Comparison of ENCODE assay signal across 13 cellular contexts in genomic region chr3:51559266-51559907, GRCh38. TPM values are rescaled to one million over a fixed set of nuclear protein-coding genes. Genes with fewer than 3 reads are reported as not detected.
DNase-seq lines count a peak whose midpoint lies in the region; TF ChIP-seq lines count a peak whose summit lies in the region.
"Had no signal": no experiment of that assay in that cellular context is flagged by ENCODE, and none has a peak within 500 bp of the region (broad histone marks: within the 10 kb centered on the region; RNA-seq: fewer than 3 reads in every experiment).

No MANE protein-coding gene starts in this region.

- no peaks in the 10 kb centered on the region for H3K4me1 Mint-ChIP-seq in activated CD4-positive, alpha-beta memory T cell treated with anti-CD3 and anti-CD28 coated beads, Interleukin-2, amount 10 ng/mL, durations not matched to agents 7 days and 5 days

- H3K9me3 Mint-ChIP-seq in activated CD4-positive, alpha-beta memory T cell treated with anti-CD3 and anti-CD28 coated beads, Interleukin-2, amount 10 ng/mL, durations not matched to agents 7 days and 5 days, result no peaks in the 10 kb centered on the region
- H3K9me3 Mint-ChIP-seq: activated CD4-positive, alpha-beta T cell treated with anti-CD3 and anti-CD28 coated beads, Interleukin-2, amount 10 ng/mL, durations not matched to agents 24 days and 14 days; activated naive CD8-positive, alpha-beta T cell treated with anti-CD3 and anti-CD28 coated beads, Interleukin-2, amount 10 ng/mL, durations not matched to agents 7 days and 5 days; CD4-positive, alpha-beta memory T cell; GM23338 had no signal

- in situ Hi-C loops in brain microvascular endothelial cell (cut with HindIII; ENCODE audit: low pct_ligation_motif_present, low sequenced_read_pairs), result no loop called here

- H3K27ac ChIP-seq in brain microvascular endothelial cell (no peak overlapping the region), RWPE1 (no peak overlapping the region)

- CTCF ChIA-PET in RWPE1 (lab: Yijun Ruan, JAX), result no interaction called here
- CTCF ChIA-PET in activated CD4-positive, alpha-beta memory T cell treated with anti-CD3 and anti-CD28 coated beads, Interleukin-2, amount 10 ng/mL, durations not matched to agents 7 days and 5 days (lab: Charles Lee), result no interaction called here

- H3K4me3 Mint-ChIP-seq in activated CD4-positive, alpha-beta memory T cell treated with anti-CD3 and anti-CD28 coated beads, Interleukin-2, amount 10 ng/mL, durations not matched to agents 7 days and 5 days, result no peak overlapping the region
- H3K4me3 Mint-ChIP-seq: activated CD4-positive, alpha-beta T cell treated with anti-CD3 and anti-CD28 coated beads, Interleukin-2, amount 10 ng/mL, durations not matched to agents 24 days and 14 days; activated naive CD8-positive, alpha-beta T cell treated with anti-CD3 and anti-CD28 coated beads, Interleukin-2, amount 10 ng/mL, durations not matched to agents 7 days and 5 days; CD4-positive, alpha-beta memory T cell; GM23338 had no signal

- no peaks in the 10 kb centered on the region for H3K27me3 Mint-ChIP-seq in activated CD4-positive, alpha-beta memory T cell treated with anti-CD3 and anti-CD28 coated beads, Interleukin-2, amount 10 ng/mL, durations not matched to agents 7 days and 5 days
- H3K27me3 Mint-ChIP-seq: activated CD4-positive, alpha-beta T cell treated with anti-CD3 and anti-CD28 coated beads, Interleukin-2, amount 10 ng/mL, durations not matched to agents 24 days and 14 days; activated naive CD8-positive, alpha-beta T cell treated with anti-CD3 and anti-CD28 coated beads, Interleukin-2, amount 10 ng/mL, durations not matched to agents 7 days and 5 days; CD4-positive, alpha-beta memory T cell had no signal

- peaks cover 8% of the 10 kb centered on the region for H3K36me3 Mint-ChIP-seq in activated CD4-positive, alpha-beta memory T cell treated with anti-CD3 and anti-CD28 coated beads, Interleukin-2, amount 10 ng/mL, durations not matched to agents 7 days and 5 days (ENCODE audit: low read depth)

- H3K27me3 ChIP-seq in brain microvascular endothelial cell (replicated peaks), result no peaks in the 10 kb centered on the region

- H3K36me3 ChIP-seq in brain microvascular endothelial cell (replicated peaks), result no peaks in the 10 kb centered on the region

- TF ChIP-seq CTCF in brain microvascular endothelial cell (IDR thresholded peaks at IDR 0.05; ENCODE audit: low read depth, low read length, missing control alignments) (no peak), RWPE1 (conservative IDR thresholded peaks at IDR 0.05; ENCODE audit: low read depth) (no peak)

- H3K4me3 ChIP-seq in brain microvascular endothelial cell (ENCODE audit: low read depth, low read length), result no peak overlapping the region
- H3K4me3 ChIP-seq: GM23338 had no signal

- no peak overlapping the region for H3K27ac Mint-ChIP-seq in activated CD4-positive, alpha-beta memory T cell treated with anti-CD3 and anti-CD28 coated beads, Interleukin-2, amount 10 ng/mL, durations not matched to agents 7 days and 5 days
- H3K27ac Mint-ChIP-seq: activated CD4-positive, alpha-beta T cell treated with anti-CD3 and anti-CD28 coated beads, Interleukin-2, amount 10 ng/mL, durations not matched to agents 24 days and 14 days; activated naive CD8-positive, alpha-beta T cell treated with anti-CD3 and anti-CD28 coated beads, Interleukin-2, amount 10 ng/mL, durations not matched to agents 7 days and 5 days had no signal

- POLR2A ChIA-PET in RWPE1 (lab: Yijun Ruan, JAX; ENCODE audit: low non-redundant PET), result no interaction called here
- POLR2A ChIA-PET in activated CD4-positive, alpha-beta memory T cell treated with anti-CD3 and anti-CD28 coated beads, Interleukin-2, amount 10 ng/mL, durations not matched to agents 7 days and 5 days (lab: Charles Lee), result interaction anchor here (1.3 kb wide), 1 partner anchor 20 kb away, joined by 4 read pairs; no protein-coding TSS in a partner anchor

- peak; percentile 47 for DNase-seq in AG20443 (ENCODE audit: low spot score)
- DNase-seq in NCI-H1105 treated with DMSO at 0.1 percent for 48 hours (lab: John Stamatoyannopoulos, UW), result peak; percentile 50
- DNase-seq in brain microvascular endothelial cell, result peak; percentile 60
- DNase-seq in iris pigment epithelial cell (ENCODE audit: low read depth), result peak; percentile 68
- DNase-seq in cortex of kidney (lab: John Stamatoyannopoulos, UW), result no peak
- DNase-seq in RWPE1 (ENCODE audit: low spot score), result no peak
- no peak for DNase-seq in activated CD4-positive, alpha-beta memory T cell treated with anti-CD3 and anti-CD28 coated beads, Interleukin-2, amount 10 ng/mL, durations not matched to agents 7 days and 5 days
- no peak for DNase-seq in RPMI8226
- DNase-seq: activated CD4-positive, alpha-beta T cell treated with anti-CD3 and anti-CD28 coated beads, Interleukin-2, amount 10 ng/mL, durations not matched to agents 24 days and 14 days; activated naive CD8-positive, alpha-beta T cell treated with anti-CD3 and anti-CD28 coated beads, Interleukin-2, amount 10 ng/mL, durations not matched to agents 7 days and 5 days; CD4-positive, alpha-beta memory T cell; NCI-H187 treated with DMSO at 0.1 percent for 48 hours had no signal

RNA-seq across cellular contexts. Expression of gene RAD54L2, which starts 20.9 kb away (rescaled TPM):
- total RNA-seq in activated CD4-positive, alpha-beta memory T cell treated with anti-CD3 and anti-CD28 coated beads, Interleukin-2, amount 10 ng/mL, durations not matched to agents 7 days and 5 days, result 10 to 100 TPM; 30.4 to 30.5 TPM

RNA-seq across cellular contexts. Expression of gene DCAF1, which starts 59.6 kb away (rescaled TPM):
- total RNA-seq in activated CD4-positive, alpha-beta memory T cell treated with anti-CD3 and anti-CD28 coated beads, Interleukin-2, amount 10 ng/mL, durations not matched to agents 7 days and 5 days, result 10 to 100 TPM; 31.2 to 31.8 TPM

Comparison
In these comparisons a context has a peak if more than half of its experiments do, and no peak if none do; other contexts are left out.
1. DNase-seq: peak in AG20443 (single experiment), NCI-H1105 treated with DMSO at 0.1 percent for 48 hours (single experiment), brain microvascular endothelial cell (single experiment) and iris pigment epithelial cell (single experiment); none in cortex of kidney (single experiment), RWPE1 (single experiment), activated CD4-positive, alpha-beta memory T cell treated with anti-CD3 and anti-CD28 coated beads, Interleukin-2, amount 10 ng/mL, durations not matched to agents 7 days and 5 days (single experiment) and RPMI8226 (single experiment).